Comparison of ENCODE assay signal across 2 cellular contexts in the genomic region with DNA sequence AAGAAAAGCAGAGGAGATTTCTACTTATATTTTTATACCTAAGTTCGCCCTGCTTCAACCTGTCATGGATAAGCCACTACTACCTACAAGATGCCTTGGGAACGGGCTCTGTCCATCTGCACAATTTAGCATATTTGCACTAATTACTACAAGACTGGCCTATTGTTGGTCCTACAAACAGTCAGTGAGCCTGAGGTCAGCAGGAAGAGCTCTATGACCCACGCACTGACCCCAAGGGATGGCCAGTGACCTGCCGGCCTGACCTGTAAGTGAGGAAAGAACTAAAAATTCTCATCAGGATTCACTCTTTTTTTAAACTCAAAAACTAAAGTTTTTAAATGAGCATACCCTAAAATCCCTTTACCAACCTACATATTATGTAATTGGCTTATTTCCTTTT.
TF ChIP-seq lines count a peak whose summit lies in the region.

No MANE protein-coding gene starts in this region.

TF ChIP-seq in K562, 482 proteins besides CTCF, POLR2A, EP300 and RAD21:
- TF ChIP-seq MBD1 (CRISPR knock-in tag; IDR thresholded peaks at IDR 0.05) (no peak), ZNF436 (CRISPR knock-in tag; IDR thresholded peaks at IDR 0.05) (no peak), E2F4 (CRISPR knock-in tag; IDR thresholded peaks at IDR 0.05; ENCODE audit: low read depth) (no peak), LEF1 (IDR thresholded peaks at IDR 0.05) (no peak), HDAC2 (IDR thresholded peaks at IDR 0.05) (no peak), ATF2 (CRISPR knock-in tag; IDR thresholded peaks at IDR 0.05) (no peak), PHF21A (IDR thresholded peaks at IDR 0.05; ENCODE audit: borderline replicate concordance, low read depth) (no peak), BRD4 (IDR thresholded peaks at IDR 0.05) (no peak), POLR2H (tag; IDR thresholded peaks at IDR 0.05; ENCODE audit: low read depth) (no peak), TAF15 (IDR thresholded peaks at IDR 0.05; ENCODE audit: low read depth, low read length) (no peak), ATF3 (IDR thresholded peaks at IDR 0.05) (no peak), ATF3 (CRISPR knock-in tag; conservative IDR thresholded peaks at IDR 0.05) (no peak), ZNF12 (CRISPR knock-in tag; IDR thresholded peaks at IDR 0.05) (no peak), NCOA2 (IDR thresholded peaks at IDR 0.05; ENCODE audit: partially characterized antibody in 2 of 2) (no peak), EHMT2 (IDR thresholded peaks at IDR 0.05) (no peak)

TF ChIP-seq in H1, 55 proteins besides CTCF, POLR2A, EP300 and RAD21:
- TF ChIP-seq RFX5 (IDR thresholded peaks at IDR 0.05; ENCODE audit: borderline replicate concordance, low read depth, low read length): no peak
- no peak for TF ChIP-seq RBBP5 (IDR thresholded peaks at IDR 0.05; ENCODE audit: borderline replicate concordance, low read depth, low read length)
- no peak for TF ChIP-seq ATF3 (IDR thresholded peaks at IDR 0.05; ENCODE audit: insufficient read depth, low read depth, low read length)
- no peak for TF ChIP-seq POLR2AphosphoS5 (IDR thresholded peaks at IDR 0.05; ENCODE audit: low read depth, low read length)
